Comparison of ENCODE assay signal across 9 cellular contexts in the genomic region with DNA sequence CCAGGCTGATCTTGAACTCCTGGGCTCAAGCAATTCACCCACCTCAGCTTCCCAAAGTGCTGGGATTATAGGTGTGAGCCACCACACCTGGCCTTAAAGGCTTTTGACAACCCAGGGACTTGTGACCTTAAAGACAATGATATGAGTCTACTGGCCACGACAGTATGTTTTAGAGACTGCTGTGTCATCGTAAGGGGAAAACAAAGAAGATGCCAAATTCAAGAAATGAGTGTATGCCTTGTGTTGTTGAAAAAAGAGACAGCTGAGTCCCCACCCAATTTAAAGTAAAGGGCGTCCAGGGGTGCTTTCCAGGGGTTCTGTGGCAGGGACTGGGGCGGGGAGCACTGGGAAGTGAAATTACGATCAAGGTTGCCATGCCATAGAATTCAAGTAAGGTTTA.
"Had no signal": no experiment of that assay in that cellular context is flagged by ENCODE, and none has a peak within 500 bp of the region (broad histone marks: within the 10 kb centered on the region; RNA-seq: fewer than 3 reads in every experiment).

No MANE protein-coding gene starts in this region.

- ATAC-seq: HepG2 had no signal

- H3K27ac ChIP-seq: GM23248, HL-60 had no signal

- FAIRE-seq: H1, H54, HepG2 had no signal

- H3K9ac ChIP-seq: GM23248 had no signal

- H3K4me3 ChIP-seq: GM23248 had no signal

- H2AFZ ChIP-seq: GM23248 had no signal

- DNase-seq: GM23248, H9, HCEC 1CT, Kasumi-1, KG1 had no signal
